12 cellular contexts compared by ENCODE assay signal in the genomic region with DNA sequence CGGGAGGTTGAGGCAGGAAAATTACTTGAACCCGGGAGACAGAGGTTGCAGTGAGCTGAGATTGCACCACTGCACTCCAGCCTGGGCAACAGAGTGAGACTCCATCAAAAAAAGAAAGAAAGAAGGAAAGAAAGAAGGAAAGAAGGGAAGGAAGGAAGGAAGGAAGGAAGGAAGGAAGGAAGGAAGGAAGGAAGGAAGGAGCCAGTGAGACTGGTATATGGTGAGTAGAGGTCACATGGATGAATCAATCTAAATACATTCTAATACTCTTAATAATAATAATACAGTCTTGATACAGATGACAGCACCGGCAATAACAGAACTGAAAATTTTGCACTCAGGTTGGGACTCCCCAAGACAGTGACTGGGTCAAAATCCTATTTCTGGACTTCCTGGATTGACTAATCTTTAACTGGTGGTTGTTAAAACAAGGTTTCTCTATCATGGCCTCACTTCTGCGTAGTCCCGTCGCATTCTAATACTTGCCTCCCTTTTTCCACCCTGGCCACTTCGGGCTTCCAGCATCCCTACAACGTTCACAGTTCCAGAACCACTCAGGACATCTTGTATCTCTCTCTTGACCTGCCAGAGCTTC.
DNase-seq lines count a peak whose midpoint lies in the region; ATAC-seq and FAIRE-seq lines count a peak whose summit lies in the region.
"Had no signal": no experiment of that assay in that cellular context is flagged by ENCODE, and none has a peak within 500 bp of the region (broad histone marks: within the 10 kb centered on the region; RNA-seq: fewer than 3 reads in every experiment).

No MANE protein-coding gene starts in this region.

- DNase-seq in GM19239 (ENCODE audit: insufficient read length, low spot score) = peak; percentile 57
- no peak for DNase-seq in NCI-H446 treated with DMSO at 0.1 percent for 48 hours (lab: John Stamatoyannopoulos, UW)
- no peak for DNase-seq in activated CD8-positive, alpha-beta memory T cell treated with anti-CD3 and anti-CD28 coated beads, Interleukin-2, amount 50 U/mL, for 48 hours
- no peak for DNase-seq in T-helper 2 cell treated with Interferon-gamma antibody and Interleukin-4, amounts not matched to agents 5 μg/mL and 100 μg/mL, for 36 hours (ENCODE audit: low spot score)
- DNase-seq in NCI-H526 treated with DMSO at 0.1 percent for 48 hours (lab: John Stamatoyannopoulos, UW) = no peak
- DNase-seq: activated CD4-positive, alpha-beta T cell treated with anti-CD3 and anti-CD28 coated beads for 4 hours; NCI-H1930 had no signal

- H3K36me3 Mint-ChIP-seq in T-helper 2 cell treated with Interferon-gamma antibody and Interleukin-4, amounts not matched to agents 5 μg/mL and 100 μg/mL, for 36 hours (ENCODE audit: low read depth) = no peaks in the 10 kb centered on the region
- H3K36me3 Mint-ChIP-seq: activated naive CD4-positive, alpha-beta T cell treated with anti-CD3 and anti-CD28 coated beads, Interleukin-2, amount 50 U/mL, for 24 hours; type B pancreatic cell had no signal

- no peak overlapping the region for H3K4me3 Mint-ChIP-seq in T-helper 2 cell treated with Interferon-gamma antibody and Interleukin-4, amounts not matched to agents 5 μg/mL and 100 μg/mL, for 36 hours
- H3K4me3 Mint-ChIP-seq: activated naive CD4-positive, alpha-beta T cell treated with anti-CD3 and anti-CD28 coated beads, Interleukin-2, amount 50 U/mL, for 24 hours; type B pancreatic cell had no signal

- FAIRE-seq in GM19239 (lab: Jason Lieb, UNC) = peak; percentile 90

- no peak overlapping the region for H3K27ac Mint-ChIP-seq in T-helper 2 cell treated with Interferon-gamma antibody and Interleukin-4, amounts not matched to agents 5 μg/mL and 100 μg/mL, for 36 hours
- H3K27ac Mint-ChIP-seq: activated naive CD4-positive, alpha-beta T cell treated with anti-CD3 and anti-CD28 coated beads, Interleukin-2, amount 50 U/mL, for 24 hours; type B pancreatic cell had no signal

- no peaks in the 10 kb centered on the region for H3K4me1 Mint-ChIP-seq in T-helper 2 cell treated with Interferon-gamma antibody and Interleukin-4, amounts not matched to agents 5 μg/mL and 100 μg/mL, for 36 hours (ENCODE audit: low read depth)
- H3K4me1 Mint-ChIP-seq: activated naive CD4-positive, alpha-beta T cell treated with anti-CD3 and anti-CD28 coated beads, Interleukin-2, amount 50 U/mL, for 24 hours had no signal

- H3K27me3 Mint-ChIP-seq in T-helper 2 cell treated with Interferon-gamma antibody and Interleukin-4, amounts not matched to agents 5 μg/mL and 100 μg/mL, for 36 hours (ENCODE audit: low read depth) = peaks cover 2% of the 10 kb centered on the region
- H3K27me3 Mint-ChIP-seq: type B pancreatic cell had no signal

- ATAC-seq in HG02610 (IDR thresholded peaks at IDR 0.05; ENCODE audit: unreplicated experiment) = peak; percentile 99
- peak; percentile 100 for ATAC-seq in HG03378 (IDR thresholded peaks at IDR 0.05; ENCODE audit: unreplicated experiment)

- H3K9me3 Mint-ChIP-seq in T-helper 2 cell treated with Interferon-gamma antibody and Interleukin-4, amounts not matched to agents 5 μg/mL and 100 μg/mL, for 36 hours = no peaks in the 10 kb centered on the region
- H3K9me3 Mint-ChIP-seq: activated naive CD4-positive, alpha-beta T cell treated with anti-CD3 and anti-CD28 coated beads, Interleukin-2, amount 50 U/mL, for 24 hours; type B pancreatic cell had no signal

- H3K4me3 ChIP-seq in GM08714 (ENCODE audit: low read length) = peak overlapping the region; percentile 8; the same call in 1 of the 2 replicates
